8 cellular contexts compared by ENCODE assay signal in genomic region chr14:93115069-93115919, GRCh38. TPM values are rescaled to one million over a fixed set of nuclear protein-coding genes. Genes with fewer than 3 reads are reported as not detected.
DNase-seq lines count a peak whose midpoint lies in the region; ATAC-seq and TF ChIP-seq lines count a peak whose summit lies in the region.

No MANE protein-coding gene starts in this region.

- no peaks in the 10 kb centered on the region for H3K9me3 Mint-ChIP-seq in activated T-helper 17 cell treated with anti-CD3 and anti-CD28 coated beads, Interleukin-2, amount 50 U/mL, for 72 hours
- no peaks in the 10 kb centered on the region for H3K9me3 Mint-ChIP-seq in nephron progenitor cell
- no peaks in the 10 kb centered on the region for H3K9me3 Mint-ChIP-seq in stimulated activated naive CD8-positive, alpha-beta T cell treated with anti-CD3 and anti-CD28 coated beads, Interleukin-15, Interleukin-2, amounts not matched to agents 100 ng/mL and 50 ng/mL, for 24 hours

- TF ChIP-seq CTCF in fibroblast of pulmonary artery (IDR thresholded peaks at IDR 0.05; ENCODE audit: low read length, missing control alignments): no peak
- TF ChIP-seq CTCF in nephron progenitor cell (IDR thresholded peaks at IDR 0.05): no peak

- peak; percentile 77 for DNase-seq in DMS53 treated with DMSO at 0.1 percent for 48 hours (lab: John Stamatoyannopoulos, UW; ENCODE audit: unreplicated experiment)
- peak; percentile 72 for DNase-seq in KBM-7
- DNase-seq in RPMI7951 (ENCODE audit: low read depth): peak; percentile 79
- DNase-seq in fibroblast of pulmonary artery (ENCODE audit: low read depth): peak; percentile 83
- DNase-seq in nephron progenitor cell: peak; percentile 87

- H3K27ac Mint-ChIP-seq in activated T-helper 17 cell treated with anti-CD3 and anti-CD28 coated beads, Interleukin-2, amount 50 U/mL, for 72 hours: no peak overlapping the region
- H3K27ac Mint-ChIP-seq in nephron progenitor cell: no peak overlapping the region
- H3K27ac Mint-ChIP-seq in stimulated activated naive CD8-positive, alpha-beta T cell treated with anti-CD3 and anti-CD28 coated beads, Interleukin-15, Interleukin-2, amounts not matched to agents 100 ng/mL and 50 ng/mL, for 24 hours: no peak overlapping the region

- H3K4me1 Mint-ChIP-seq in activated T-helper 17 cell treated with anti-CD3 and anti-CD28 coated beads, Interleukin-2, amount 50 U/mL, for 72 hours: peaks cover 12% of the 10 kb centered on the region
- peaks cover 27% of the 10 kb centered on the region for H3K4me1 Mint-ChIP-seq in nephron progenitor cell
- H3K4me1 Mint-ChIP-seq in stimulated activated naive CD8-positive, alpha-beta T cell treated with anti-CD3 and anti-CD28 coated beads, Interleukin-15, Interleukin-2, amounts not matched to agents 100 ng/mL and 50 ng/mL, for 24 hours (ENCODE audit: low read depth): peaks cover 35% of the 10 kb centered on the region

- in situ Hi-C loops in KBM-7 (cut with MboI; ENCODE audit: low pct_unique_long_range_greater_than_20kb, low sequenced_read_pairs): no loop called here

- no peaks in the 10 kb centered on the region for H3K36me3 Mint-ChIP-seq in activated T-helper 17 cell treated with anti-CD3 and anti-CD28 coated beads, Interleukin-2, amount 50 U/mL, for 72 hours (ENCODE audit: low read depth)
- no peaks in the 10 kb centered on the region for H3K36me3 Mint-ChIP-seq in nephron progenitor cell (ENCODE audit: low read depth)
- no peaks in the 10 kb centered on the region for H3K36me3 Mint-ChIP-seq in stimulated activated naive CD8-positive, alpha-beta T cell treated with anti-CD3 and anti-CD28 coated beads, Interleukin-15, Interleukin-2, amounts not matched to agents 100 ng/mL and 50 ng/mL, for 24 hours (ENCODE audit: low read depth)

- no peaks in the 10 kb centered on the region for H3K27me3 Mint-ChIP-seq in activated T-helper 17 cell treated with anti-CD3 and anti-CD28 coated beads, Interleukin-2, amount 50 U/mL, for 72 hours
- H3K27me3 Mint-ChIP-seq in nephron progenitor cell (ENCODE audit: low read depth, poor library complexity): peaks cover 25% of the 10 kb centered on the region
- H3K27me3 Mint-ChIP-seq in stimulated activated naive CD8-positive, alpha-beta T cell treated with anti-CD3 and anti-CD28 coated beads, Interleukin-15, Interleukin-2, amounts not matched to agents 100 ng/mL and 50 ng/mL, for 24 hours: no peaks in the 10 kb centered on the region

- H3K4me3 Mint-ChIP-seq in activated T-helper 17 cell treated with anti-CD3 and anti-CD28 coated beads, Interleukin-2, amount 50 U/mL, for 72 hours: peak overlapping the region; percentile 84
- peak overlapping the region; percentile 89 for H3K4me3 Mint-ChIP-seq in nephron progenitor cell
- peak overlapping the region; percentile 87 for H3K4me3 Mint-ChIP-seq in stimulated activated naive CD8-positive, alpha-beta T cell treated with anti-CD3 and anti-CD28 coated beads, Interleukin-15, Interleukin-2, amounts not matched to agents 100 ng/mL and 50 ng/mL, for 24 hours

- ATAC-seq in GM21717 (IDR thresholded peaks at IDR 0.05; ENCODE audit: unreplicated experiment): peak; percentile 81
- ATAC-seq in activated T-helper 17 cell treated with anti-CD3 and anti-CD28 coated beads, Interleukin-2, amount 50 U/mL, for 72 hours (replicated peaks): peak; percentile 85

- peak overlapping the region; percentile 67 for H3K4me3 ChIP-seq in fibroblast of pulmonary artery (replicated peaks; ENCODE audit: low read depth, low read length)

RNA-seq across cellular contexts. Expression of gene ITPK1, which starts 0.4 kb away (rescaled TPM):
- 7.7 and 14.0 TPM in 2 replicates for total RNA-seq in RPMI7951 (2014; rRNA removed; shearing (Covaris generic))
- total RNA-seq in activated T-helper 17 cell treated with anti-CD3 and anti-CD28 coated beads, Interleukin-2, amount 50 U/mL, for 72 hours: 10 to 100 TPM; 32.1 to 48.9 TPM

Comparison
In these comparisons a context has a peak if more than half of its experiments do, and no peak if none do; other contexts are left out.
1. Peak in every context shown above with its lines: DNase-seq, ATAC-seq and H3K4me3 ChIP-seq.